Comparison of ENCODE assay signal across 1 cellular context in the genomic region with DNA sequence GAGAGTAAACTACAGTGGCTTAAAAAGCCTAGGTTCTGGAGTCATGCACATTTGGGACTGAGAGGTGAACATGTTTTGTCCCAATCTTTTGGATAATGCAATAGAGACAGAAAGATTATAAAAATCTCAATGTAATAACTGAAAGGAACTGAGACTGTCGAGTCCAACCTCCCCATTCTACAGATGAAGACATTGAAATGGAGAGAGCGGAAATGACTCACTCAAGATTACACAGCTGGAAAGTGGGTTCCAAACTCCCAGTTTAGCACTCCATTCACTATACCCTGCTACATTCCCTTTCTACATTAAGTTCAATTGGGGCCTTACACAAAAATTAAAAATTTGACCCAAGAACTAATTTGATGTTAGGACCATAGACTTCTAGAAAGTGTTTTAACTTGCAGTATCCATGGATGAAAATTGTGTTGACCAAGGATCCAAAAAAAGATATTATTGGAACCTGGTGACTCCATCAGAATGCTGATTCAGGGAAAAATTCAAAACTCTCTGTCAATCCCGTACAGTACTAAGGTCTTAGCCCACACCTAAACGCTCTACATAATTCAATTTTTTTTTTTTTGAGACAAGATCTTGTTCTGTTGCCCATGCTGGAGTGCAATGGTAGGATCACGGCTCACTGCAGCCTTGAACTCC.
TF ChIP-seq lines count a peak whose summit lies in the region.

No MANE protein-coding gene starts in this region.

TF ChIP-seq in GM23338, 12 proteins besides CTCF, POLR2A, EP300 and RAD21 (continued from another document):
- TF ChIP-seq, protein P1, sequence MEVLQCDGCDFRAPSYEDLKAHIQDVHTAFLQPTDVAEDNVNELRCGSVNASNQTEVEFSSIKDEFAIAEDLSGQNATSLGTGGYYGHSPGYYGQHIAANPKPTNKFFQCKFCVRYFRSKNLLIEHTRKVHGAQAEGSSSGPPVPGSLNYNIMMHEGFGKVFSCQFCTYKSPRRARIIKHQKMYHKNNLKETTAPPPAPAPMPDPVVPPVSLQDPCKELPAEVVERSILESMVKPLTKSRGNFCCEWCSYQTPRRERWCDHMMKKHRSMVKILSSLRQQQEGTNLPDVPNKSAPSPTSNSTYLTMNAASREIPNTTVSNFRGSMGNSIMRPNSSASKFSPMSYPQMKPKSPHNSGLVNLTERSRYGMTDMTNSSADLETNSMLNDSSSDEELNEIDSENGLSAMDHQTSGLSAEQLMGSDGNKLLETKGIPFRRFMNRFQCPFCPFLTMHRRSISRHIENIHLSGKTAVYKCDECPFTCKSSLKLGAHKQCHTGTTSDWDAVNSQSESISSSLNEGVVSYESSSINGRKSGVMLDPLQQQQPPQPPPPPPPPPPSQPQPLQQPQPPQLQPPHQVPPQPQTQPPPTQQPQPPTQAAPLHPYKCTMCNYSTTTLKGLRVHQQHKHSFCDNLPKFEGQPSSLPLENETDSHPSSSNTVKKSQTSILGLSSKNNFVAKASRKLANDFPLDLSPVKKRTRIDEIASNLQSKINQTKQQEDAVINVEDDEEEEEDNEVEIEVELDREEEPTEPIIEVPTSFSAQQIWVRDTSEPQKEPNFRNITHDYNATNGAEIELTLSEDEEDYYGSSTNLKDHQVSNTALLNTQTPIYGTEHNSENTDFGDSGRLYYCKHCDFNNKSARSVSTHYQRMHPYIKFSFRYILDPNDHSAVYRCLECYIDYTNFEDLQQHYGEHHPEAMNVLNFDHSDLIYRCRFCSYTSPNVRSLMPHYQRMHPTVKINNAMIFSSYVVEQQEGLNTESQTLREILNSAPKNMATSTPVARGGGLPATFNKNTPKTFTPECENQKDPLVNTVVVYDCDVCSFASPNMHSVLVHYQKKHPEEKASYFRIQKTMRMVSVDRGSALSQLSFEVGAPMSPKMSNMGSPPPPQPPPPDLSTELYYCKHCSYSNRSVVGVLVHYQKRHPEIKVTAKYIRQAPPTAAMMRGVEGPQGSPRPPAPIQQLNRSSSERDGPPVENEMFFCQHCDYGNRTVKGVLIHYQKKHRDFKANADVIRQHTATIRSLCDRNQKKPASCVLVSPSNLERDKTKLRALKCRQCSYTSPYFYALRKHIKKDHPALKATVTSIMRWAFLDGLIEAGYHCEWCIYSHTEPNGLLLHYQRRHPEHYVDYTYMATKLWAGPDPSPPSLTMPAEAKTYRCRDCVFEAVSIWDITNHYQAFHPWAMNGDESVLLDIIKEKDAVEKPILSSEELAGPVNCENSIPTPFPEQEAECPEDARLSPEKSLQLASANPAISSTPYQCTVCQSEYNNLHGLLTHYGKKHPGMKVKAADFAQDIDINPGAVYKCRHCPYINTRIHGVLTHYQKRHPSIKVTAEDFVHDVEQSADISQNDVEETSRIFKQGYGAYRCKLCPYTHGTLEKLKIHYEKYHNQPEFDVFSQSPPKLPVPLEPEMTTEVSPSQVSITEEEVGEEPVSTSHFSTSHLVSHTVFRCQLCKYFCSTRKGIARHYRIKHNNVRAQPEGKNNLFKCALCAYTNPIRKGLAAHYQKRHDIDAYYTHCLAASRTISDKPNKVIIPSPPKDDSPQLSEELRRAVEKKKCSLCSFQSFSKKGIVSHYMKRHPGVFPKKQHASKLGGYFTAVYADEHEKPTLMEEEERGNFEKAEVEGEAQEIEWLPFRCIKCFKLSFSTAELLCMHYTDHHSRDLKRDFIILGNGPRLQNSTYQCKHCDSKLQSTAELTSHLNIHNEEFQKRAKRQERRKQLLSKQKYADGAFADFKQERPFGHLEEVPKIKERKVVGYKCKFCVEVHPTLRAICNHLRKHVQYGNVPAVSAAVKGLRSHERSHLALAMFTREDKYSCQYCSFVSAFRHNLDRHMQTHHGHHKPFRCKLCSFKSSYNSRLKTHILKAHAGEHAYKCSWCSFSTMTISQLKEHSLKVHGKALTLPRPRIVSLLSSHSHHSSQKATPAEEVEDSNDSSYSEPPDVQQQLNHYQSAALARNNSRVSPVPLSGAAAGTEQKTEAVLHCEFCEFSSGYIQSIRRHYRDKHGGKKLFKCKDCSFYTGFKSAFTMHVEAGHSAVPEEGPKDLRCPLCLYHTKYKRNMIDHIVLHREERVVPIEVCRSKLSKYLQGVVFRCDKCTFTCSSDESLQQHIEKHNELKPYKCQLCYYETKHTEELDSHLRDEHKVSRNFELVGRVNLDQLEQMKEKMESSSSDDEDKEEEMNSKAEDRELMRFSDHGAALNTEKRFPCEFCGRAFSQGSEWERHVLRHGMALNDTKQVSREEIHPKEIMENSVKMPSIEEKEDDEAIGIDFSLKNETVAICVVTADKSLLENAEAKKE (CRISPR knock-in tag; IDR thresholded peaks at IDR 0.05): no peak
- TF ChIP-seq CREB1 (CRISPR knock-in tag; IDR thresholded peaks at IDR 0.05; ENCODE audit: low read depth): no peak
- TF ChIP-seq STAT1 (IDR thresholded peaks at IDR 0.05; ENCODE audit: unreplicated experiment): no peak
- TF ChIP-seq, protein P2, sequence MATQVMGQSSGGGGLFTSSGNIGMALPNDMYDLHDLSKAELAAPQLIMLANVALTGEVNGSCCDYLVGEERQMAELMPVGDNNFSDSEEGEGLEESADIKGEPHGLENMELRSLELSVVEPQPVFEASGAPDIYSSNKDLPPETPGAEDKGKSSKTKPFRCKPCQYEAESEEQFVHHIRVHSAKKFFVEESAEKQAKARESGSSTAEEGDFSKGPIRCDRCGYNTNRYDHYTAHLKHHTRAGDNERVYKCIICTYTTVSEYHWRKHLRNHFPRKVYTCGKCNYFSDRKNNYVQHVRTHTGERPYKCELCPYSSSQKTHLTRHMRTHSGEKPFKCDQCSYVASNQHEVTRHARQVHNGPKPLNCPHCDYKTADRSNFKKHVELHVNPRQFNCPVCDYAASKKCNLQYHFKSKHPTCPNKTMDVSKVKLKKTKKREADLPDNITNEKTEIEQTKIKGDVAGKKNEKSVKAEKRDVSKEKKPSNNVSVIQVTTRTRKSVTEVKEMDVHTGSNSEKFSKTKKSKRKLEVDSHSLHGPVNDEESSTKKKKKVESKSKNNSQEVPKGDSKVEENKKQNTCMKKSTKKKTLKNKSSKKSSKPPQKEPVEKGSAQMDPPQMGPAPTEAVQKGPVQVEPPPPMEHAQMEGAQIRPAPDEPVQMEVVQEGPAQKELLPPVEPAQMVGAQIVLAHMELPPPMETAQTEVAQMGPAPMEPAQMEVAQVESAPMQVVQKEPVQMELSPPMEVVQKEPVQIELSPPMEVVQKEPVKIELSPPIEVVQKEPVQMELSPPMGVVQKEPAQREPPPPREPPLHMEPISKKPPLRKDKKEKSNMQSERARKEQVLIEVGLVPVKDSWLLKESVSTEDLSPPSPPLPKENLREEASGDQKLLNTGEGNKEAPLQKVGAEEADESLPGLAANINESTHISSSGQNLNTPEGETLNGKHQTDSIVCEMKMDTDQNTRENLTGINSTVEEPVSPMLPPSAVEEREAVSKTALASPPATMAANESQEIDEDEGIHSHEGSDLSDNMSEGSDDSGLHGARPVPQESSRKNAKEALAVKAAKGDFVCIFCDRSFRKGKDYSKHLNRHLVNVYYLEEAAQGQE (IDR thresholded peaks at IDR 0.05; ENCODE audit: unreplicated experiment): no peak
- no peak for TF ChIP-seq EZH2 (IDR thresholded peaks at IDR 0.05; ENCODE audit: low read depth, unreplicated experiment)
